Comparison of ENCODE assay signal across 1 cellular context in the genomic region with DNA sequence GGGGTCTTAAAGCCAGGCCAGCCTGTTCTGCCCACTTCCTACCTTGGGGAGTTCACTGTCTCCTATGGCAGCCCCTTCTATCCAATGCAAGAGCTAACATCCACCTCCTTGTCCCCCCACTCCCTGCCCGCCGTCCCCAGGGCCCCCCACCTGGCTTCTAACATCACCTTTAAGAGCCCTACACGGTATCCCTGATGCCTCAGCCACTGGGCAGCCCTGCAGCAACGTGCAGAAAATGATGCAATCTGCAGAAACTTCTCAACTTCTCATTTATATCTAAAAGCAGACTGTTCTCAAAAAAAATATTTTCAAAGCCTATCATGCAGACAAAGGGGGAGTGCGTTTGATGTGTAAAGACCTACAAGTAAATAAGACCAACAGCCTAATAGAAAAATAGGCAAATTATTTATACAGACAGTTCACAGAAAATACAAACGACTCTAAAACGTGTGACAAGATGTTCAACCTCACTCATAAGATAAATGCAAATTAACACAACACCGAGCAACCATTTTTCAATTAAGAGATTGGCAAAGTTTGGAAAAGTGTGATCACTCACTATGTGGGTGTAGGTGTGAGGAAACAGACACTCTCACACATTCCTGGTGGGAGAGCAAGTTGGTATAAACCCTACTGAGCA.
TF ChIP-seq lines count a peak whose summit lies in the region.

No MANE protein-coding gene starts in this region.

TF ChIP-seq in WTC11, 78 proteins besides CTCF, POLR2A, EP300 and RAD21:
- peak; percentile 90 for TF ChIP-seq GABPB1 (CRISPR knock-in tag; IDR thresholded peaks at IDR 0.05)
- no peak for TF ChIP-seq JAZF1 (CRISPR knock-in tag; IDR thresholded peaks at IDR 0.05)
TF ChIP-seq in WTC11: peak in this region for 1.
